1 cellular context compared by ENCODE assay signal in the genomic region with DNA sequence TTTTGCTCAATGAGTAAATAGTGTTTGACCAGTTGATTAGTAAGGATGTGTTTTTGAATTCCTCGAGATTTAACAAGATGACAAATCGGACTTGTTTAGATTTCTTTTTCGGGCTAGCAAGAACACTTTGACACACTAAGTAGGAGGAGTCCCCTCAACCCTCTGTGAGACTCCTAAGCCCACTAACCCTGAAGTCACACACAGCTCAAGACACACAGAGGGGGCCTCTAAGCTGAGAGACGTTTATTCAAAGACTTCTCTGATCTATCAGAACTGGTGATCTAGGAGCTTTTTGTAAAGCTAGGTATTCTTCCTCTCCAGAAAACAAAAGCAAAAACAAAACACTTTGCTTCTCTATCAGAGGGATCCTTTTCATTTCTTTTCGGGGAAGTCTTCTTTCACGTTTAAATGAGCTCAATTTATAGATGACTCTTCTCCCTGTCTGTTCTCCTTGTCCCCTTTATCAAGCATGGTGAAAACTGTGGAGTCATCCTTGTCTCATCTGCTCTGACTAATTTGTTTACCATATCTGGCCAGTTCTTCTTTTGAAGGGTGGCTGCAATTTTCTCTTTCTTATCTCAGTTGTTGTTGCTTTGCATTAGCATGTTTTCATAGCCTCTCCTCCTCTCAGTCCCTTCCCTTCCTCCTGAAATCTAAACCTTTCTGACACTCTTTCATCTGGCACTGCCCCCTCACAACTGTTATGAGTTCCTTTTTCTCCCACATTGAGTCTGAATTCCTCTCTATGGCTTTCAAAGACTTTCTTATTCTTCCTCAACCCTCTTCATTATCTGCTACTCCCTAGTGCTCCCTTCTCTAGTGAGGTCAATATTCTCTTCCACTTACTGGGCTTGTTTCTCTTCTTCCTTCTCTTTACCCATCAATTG.
TF ChIP-seq lines count a peak whose summit lies in the region.

No MANE protein-coding gene starts in this region.

TF ChIP-seq in K562, 482 proteins besides CTCF, POLR2A, EP300 and RAD21 (continued from another document and continues in another):
- TF ChIP-seq, protein P1, sequence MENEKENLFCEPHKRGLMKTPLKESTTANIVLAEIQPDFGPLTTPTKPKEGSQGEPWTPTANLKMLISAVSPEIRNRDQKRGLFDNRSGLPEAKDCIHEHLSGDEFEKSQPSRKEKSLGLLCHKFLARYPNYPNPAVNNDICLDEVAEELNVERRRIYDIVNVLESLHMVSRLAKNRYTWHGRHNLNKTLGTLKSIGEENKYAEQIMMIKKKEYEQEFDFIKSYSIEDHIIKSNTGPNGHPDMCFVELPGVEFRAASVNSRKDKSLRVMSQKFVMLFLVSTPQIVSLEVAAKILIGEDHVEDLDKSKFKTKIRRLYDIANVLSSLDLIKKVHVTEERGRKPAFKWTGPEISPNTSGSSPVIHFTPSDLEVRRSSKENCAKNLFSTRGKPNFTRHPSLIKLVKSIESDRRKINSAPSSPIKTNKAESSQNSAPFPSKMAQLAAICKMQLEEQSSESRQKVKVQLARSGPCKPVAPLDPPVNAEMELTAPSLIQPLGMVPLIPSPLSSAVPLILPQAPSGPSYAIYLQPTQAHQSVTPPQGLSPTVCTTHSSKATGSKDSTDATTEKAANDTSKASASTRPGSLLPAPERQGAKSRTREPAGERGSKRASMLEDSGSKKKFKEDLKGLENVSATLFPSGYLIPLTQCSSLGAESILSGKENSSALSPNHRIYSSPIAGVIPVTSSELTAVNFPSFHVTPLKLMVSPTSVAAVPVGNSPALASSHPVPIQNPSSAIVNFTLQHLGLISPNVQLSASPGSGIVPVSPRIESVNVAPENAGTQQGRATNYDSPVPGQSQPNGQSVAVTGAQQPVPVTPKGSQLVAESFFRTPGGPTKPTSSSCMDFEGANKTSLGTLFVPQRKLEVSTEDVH (IDR thresholded peaks at IDR 0.05; ENCODE audit: low read depth, partially characterized antibody), result peak; percentile 56
- no peak for TF ChIP-seq NR4A1 (CRISPR knock-in tag; IDR thresholded peaks at IDR 0.05)
- TF ChIP-seq NR4A1 (tag; IDR thresholded peaks at IDR 0.05), result 0 out of 2 replicates have a peak, but pooled peaks have one; percentile 27
- peak; percentile 46; the same call in 1 of the 2 replicates for TF ChIP-seq TOE1 (IDR thresholded peaks at IDR 0.05; ENCODE audit: borderline replicate concordance)
- no peak for TF ChIP-seq TOE1 (CRISPR knock-in tag; IDR thresholded peaks at IDR 0.05; ENCODE audit: borderline replicate concordance, low read depth)
- 0 out of 2 replicates have a peak, but pooled peaks have one; percentile 16 for TF ChIP-seq GMEB1 (CRISPR knock-in tag; IDR thresholded peaks at IDR 0.05)
- TF ChIP-seq, protein P2, sequence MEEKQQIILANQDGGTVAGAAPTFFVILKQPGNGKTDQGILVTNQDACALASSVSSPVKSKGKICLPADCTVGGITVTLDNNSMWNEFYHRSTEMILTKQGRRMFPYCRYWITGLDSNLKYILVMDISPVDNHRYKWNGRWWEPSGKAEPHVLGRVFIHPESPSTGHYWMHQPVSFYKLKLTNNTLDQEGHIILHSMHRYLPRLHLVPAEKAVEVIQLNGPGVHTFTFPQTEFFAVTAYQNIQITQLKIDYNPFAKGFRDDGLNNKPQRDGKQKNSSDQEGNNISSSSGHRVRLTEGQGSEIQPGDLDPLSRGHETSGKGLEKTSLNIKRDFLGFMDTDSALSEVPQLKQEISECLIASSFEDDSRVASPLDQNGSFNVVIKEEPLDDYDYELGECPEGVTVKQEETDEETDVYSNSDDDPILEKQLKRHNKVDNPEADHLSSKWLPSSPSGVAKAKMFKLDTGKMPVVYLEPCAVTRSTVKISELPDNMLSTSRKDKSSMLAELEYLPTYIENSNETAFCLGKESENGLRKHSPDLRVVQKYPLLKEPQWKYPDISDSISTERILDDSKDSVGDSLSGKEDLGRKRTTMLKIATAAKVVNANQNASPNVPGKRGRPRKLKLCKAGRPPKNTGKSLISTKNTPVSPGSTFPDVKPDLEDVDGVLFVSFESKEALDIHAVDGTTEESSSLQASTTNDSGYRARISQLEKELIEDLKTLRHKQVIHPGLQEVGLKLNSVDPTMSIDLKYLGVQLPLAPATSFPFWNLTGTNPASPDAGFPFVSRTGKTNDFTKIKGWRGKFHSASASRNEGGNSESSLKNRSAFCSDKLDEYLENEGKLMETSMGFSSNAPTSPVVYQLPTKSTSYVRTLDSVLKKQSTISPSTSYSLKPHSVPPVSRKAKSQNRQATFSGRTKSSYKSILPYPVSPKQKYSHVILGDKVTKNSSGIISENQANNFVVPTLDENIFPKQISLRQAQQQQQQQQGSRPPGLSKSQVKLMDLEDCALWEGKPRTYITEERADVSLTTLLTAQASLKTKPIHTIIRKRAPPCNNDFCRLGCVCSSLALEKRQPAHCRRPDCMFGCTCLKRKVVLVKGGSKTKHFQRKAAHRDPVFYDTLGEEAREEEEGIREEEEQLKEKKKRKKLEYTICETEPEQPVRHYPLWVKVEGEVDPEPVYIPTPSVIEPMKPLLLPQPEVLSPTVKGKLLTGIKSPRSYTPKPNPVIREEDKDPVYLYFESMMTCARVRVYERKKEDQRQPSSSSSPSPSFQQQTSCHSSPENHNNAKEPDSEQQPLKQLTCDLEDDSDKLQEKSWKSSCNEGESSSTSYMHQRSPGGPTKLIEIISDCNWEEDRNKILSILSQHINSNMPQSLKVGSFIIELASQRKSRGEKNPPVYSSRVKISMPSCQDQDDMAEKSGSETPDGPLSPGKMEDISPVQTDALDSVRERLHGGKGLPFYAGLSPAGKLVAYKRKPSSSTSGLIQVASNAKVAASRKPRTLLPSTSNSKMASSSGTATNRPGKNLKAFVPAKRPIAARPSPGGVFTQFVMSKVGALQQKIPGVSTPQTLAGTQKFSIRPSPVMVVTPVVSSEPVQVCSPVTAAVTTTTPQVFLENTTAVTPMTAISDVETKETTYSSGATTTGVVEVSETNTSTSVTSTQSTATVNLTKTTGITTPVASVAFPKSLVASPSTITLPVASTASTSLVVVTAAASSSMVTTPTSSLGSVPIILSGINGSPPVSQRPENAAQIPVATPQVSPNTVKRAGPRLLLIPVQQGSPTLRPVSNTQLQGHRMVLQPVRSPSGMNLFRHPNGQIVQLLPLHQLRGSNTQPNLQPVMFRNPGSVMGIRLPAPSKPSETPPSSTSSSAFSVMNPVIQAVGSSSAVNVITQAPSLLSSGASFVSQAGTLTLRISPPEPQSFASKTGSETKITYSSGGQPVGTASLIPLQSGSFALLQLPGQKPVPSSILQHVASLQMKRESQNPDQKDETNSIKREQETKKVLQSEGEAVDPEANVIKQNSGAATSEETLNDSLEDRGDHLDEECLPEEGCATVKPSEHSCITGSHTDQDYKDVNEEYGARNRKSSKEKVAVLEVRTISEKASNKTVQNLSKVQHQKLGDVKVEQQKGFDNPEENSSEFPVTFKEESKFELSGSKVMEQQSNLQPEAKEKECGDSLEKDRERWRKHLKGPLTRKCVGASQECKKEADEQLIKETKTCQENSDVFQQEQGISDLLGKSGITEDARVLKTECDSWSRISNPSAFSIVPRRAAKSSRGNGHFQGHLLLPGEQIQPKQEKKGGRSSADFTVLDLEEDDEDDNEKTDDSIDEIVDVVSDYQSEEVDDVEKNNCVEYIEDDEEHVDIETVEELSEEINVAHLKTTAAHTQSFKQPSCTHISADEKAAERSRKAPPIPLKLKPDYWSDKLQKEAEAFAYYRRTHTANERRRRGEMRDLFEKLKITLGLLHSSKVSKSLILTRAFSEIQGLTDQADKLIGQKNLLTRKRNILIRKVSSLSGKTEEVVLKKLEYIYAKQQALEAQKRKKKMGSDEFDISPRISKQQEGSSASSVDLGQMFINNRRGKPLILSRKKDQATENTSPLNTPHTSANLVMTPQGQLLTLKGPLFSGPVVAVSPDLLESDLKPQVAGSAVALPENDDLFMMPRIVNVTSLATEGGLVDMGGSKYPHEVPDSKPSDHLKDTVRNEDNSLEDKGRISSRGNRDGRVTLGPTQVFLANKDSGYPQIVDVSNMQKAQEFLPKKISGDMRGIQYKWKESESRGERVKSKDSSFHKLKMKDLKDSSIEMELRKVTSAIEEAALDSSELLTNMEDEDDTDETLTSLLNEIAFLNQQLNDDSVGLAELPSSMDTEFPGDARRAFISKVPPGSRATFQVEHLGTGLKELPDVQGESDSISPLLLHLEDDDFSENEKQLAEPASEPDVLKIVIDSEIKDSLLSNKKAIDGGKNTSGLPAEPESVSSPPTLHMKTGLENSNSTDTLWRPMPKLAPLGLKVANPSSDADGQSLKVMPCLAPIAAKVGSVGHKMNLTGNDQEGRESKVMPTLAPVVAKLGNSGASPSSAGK (IDR thresholded peaks at IDR 0.05), result peak; percentile 14; the same call in 1 of the 2 replicates
- TF ChIP-seq, protein P3, sequence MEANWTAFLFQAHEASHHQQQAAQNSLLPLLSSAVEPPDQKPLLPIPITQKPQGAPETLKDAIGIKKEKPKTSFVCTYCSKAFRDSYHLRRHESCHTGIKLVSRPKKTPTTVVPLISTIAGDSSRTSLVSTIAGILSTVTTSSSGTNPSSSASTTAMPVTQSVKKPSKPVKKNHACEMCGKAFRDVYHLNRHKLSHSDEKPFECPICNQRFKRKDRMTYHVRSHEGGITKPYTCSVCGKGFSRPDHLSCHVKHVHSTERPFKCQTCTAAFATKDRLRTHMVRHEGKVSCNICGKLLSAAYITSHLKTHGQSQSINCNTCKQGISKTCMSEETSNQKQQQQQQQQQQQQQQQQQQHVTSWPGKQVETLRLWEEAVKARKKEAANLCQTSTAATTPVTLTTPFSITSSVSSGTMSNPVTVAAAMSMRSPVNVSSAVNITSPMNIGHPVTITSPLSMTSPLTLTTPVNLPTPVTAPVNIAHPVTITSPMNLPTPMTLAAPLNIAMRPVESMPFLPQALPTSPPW (CRISPR knock-in tag; IDR thresholded peaks at IDR 0.05), result 0 out of 2 replicates have a peak, but pooled peaks have one; percentile 22
- peak in 1 of 2 experiments; percentile 35 for TF ChIP-seq E2F6 (IDR thresholded peaks at IDR 0.05; ENCODE audit: borderline replicate concordance in 1 of 2, extremely low read depth in 1 of 2, insufficient read depth in 1 of 2, insufficient read length in 1 of 2, low read depth in 1 of 2, low read length in 1 of 2, poor library complexity in 1 of 2, severe bottlenecking in 1 of 2)
- TF ChIP-seq POLR2B (IDR thresholded peaks at IDR 0.05; ENCODE audit: low read depth, partially characterized antibody), result peak; percentile 62
- peak; percentile 35 for TF ChIP-seq ZFP36 (IDR thresholded peaks at IDR 0.05; ENCODE audit: low read depth, low read length, partially characterized antibody)
- no peak for TF ChIP-seq ZNF347 (CRISPR knock-in tag; IDR thresholded peaks at IDR 0.05; ENCODE audit: low read depth)
- TF ChIP-seq SMARCA4 (IDR thresholded peaks at IDR 0.05), result peak; percentile 99
- peak in 1 of 2 experiments; percentile 86; a peak in 2 of 4 replicates for TF ChIP-seq ZNF318 (IDR thresholded peaks at IDR 0.05; ENCODE audit: borderline replicate concordance in 1 of 2, low read depth in 1 of 2)
- no peak for TF ChIP-seq ADNP (tag; IDR thresholded peaks at IDR 0.05)
